ENCODE assay signal across 1 cellular context in genomic region chr5:51382759-51383493, GRCh38.
TF ChIP-seq lines count a peak whose summit lies in the region.

Gene ISL1 (plus strand): TSS chr5:51383448. CDS start chr5:51383672, 224 bp downstream.

TF ChIP-seq in HCT116, 20 proteins besides CTCF, POLR2A, EP300 and RAD21 (continued from another document):
- TF ChIP-seq, protein P1, sequence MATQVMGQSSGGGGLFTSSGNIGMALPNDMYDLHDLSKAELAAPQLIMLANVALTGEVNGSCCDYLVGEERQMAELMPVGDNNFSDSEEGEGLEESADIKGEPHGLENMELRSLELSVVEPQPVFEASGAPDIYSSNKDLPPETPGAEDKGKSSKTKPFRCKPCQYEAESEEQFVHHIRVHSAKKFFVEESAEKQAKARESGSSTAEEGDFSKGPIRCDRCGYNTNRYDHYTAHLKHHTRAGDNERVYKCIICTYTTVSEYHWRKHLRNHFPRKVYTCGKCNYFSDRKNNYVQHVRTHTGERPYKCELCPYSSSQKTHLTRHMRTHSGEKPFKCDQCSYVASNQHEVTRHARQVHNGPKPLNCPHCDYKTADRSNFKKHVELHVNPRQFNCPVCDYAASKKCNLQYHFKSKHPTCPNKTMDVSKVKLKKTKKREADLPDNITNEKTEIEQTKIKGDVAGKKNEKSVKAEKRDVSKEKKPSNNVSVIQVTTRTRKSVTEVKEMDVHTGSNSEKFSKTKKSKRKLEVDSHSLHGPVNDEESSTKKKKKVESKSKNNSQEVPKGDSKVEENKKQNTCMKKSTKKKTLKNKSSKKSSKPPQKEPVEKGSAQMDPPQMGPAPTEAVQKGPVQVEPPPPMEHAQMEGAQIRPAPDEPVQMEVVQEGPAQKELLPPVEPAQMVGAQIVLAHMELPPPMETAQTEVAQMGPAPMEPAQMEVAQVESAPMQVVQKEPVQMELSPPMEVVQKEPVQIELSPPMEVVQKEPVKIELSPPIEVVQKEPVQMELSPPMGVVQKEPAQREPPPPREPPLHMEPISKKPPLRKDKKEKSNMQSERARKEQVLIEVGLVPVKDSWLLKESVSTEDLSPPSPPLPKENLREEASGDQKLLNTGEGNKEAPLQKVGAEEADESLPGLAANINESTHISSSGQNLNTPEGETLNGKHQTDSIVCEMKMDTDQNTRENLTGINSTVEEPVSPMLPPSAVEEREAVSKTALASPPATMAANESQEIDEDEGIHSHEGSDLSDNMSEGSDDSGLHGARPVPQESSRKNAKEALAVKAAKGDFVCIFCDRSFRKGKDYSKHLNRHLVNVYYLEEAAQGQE (IDR thresholded peaks at IDR 0.05; ENCODE audit: low read depth) = no peak
